2 cellular contexts compared by ENCODE assay signal in the genomic region with DNA sequence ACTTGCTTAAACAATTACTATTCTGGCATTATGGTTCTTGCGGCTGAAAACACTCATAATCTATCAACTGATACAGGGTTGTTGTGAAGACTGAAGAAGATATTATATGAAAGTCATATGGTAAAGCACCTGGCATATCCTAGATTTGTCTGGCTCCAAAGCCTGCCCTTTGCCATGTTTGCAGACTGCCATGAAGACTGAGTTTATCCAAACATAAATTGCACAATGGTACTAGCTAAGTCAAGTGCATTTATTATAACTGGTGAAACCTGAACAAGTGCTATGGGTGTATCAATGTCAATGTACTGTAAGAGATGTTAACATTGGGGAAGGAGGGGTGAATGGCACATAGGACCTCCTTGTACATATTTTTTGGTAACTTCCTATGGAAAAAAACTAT.
TF ChIP-seq lines count a peak whose summit lies in the region.

No MANE protein-coding gene starts in this region.

TF ChIP-seq in liver, 16 proteins besides CTCF, POLR2A, EP300 and RAD21:
- peak; percentile 49 to 75 for TF ChIP-seq HNF4A (conservative IDR thresholded peaks at IDR 0.05)
- peak in 1 of 2 donors; percentile 74 for TF ChIP-seq RXRA (IDR thresholded peaks at IDR 0.05)
- TF ChIP-seq FOXA1 (IDR thresholded peaks at IDR 0.05) = no peak
- peak; percentile 45 for TF ChIP-seq FOXA2 (IDR thresholded peaks at IDR 0.05)
- TF ChIP-seq YY1 (IDR thresholded peaks at IDR 0.05) = peak; percentile 91
- TF ChIP-seq, protein P1, sequence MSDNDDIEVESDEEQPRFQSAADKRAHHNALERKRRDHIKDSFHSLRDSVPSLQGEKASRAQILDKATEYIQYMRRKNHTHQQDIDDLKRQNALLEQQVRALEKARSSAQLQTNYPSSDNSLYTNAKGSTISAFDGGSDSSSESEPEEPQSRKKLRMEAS (IDR thresholded peaks at IDR 0.05) = peak; percentile 6
- no peak for TF ChIP-seq SP1 (IDR thresholded peaks at IDR 0.05)
TF ChIP-seq in liver: peak in this region for 5.

TF ChIP-seq in HepG2, 621 proteins besides CTCF, POLR2A, EP300 and RAD21:
- TF ChIP-seq, protein P2, sequence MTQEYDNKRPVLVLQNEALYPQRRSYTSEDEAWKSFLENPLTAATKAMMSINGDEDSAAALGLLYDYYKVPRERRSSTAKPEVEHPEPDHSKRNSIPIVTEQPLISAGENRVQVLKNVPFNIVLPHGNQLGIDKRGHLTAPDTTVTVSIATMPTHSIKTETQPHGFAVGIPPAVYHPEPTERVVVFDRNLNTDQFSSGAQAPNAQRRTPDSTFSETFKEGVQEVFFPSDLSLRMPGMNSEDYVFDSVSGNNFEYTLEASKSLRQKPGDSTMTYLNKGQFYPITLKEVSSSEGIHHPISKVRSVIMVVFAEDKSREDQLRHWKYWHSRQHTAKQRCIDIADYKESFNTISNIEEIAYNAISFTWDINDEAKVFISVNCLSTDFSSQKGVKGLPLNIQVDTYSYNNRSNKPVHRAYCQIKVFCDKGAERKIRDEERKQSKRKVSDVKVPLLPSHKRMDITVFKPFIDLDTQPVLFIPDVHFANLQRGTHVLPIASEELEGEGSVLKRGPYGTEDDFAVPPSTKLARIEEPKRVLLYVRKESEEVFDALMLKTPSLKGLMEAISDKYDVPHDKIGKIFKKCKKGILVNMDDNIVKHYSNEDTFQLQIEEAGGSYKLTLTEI (CRISPR knock-in tag; conservative IDR thresholded peaks at IDR 0.05) = no peak
- TF ChIP-seq ZBTB21 (CRISPR knock-in tag; IDR thresholded peaks at IDR 0.05) (no peak), ZNF614 (CRISPR knock-in tag; IDR thresholded peaks at IDR 0.05; ENCODE audit: borderline replicate concordance) (no peak), STAG1 (CRISPR knock-in tag; IDR thresholded peaks at IDR 0.05) (no peak), HCFC1 (IDR thresholded peaks at IDR 0.05; ENCODE audit: low read depth, low read length) (no peak), CBFB (CRISPR knock-in tag; IDR thresholded peaks at IDR 0.05) (no peak), MATR3 (CRISPR knock-in tag; IDR thresholded peaks at IDR 0.05) (no peak), REXO4 (CRISPR knock-in tag; IDR thresholded peaks at IDR 0.05; ENCODE audit: borderline replicate concordance) (no peak), PAWR (CRISPR knock-in tag; IDR thresholded peaks at IDR 0.05; ENCODE audit: borderline replicate concordance) (no peak), RXRB (CRISPR knock-in tag; IDR thresholded peaks at IDR 0.05; ENCODE audit: borderline replicate concordance) (no peak), ZNF354B (CRISPR knock-in tag; IDR thresholded peaks at IDR 0.05) (no peak)
- TF ChIP-seq, protein P3, sequence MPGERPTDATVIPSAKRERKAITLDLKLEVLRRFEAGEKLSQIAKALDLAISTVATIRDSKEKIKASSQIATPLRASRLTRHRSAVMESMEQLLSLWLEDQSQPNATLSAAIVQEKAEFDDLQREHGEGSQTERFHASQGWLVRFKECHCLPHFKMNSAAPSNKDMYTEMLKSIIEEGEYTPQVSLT (CRISPR knock-in tag; IDR thresholded peaks at IDR 0.05; ENCODE audit: borderline replicate concordance, low read depth) = no peak
- TF ChIP-seq, protein P4, sequence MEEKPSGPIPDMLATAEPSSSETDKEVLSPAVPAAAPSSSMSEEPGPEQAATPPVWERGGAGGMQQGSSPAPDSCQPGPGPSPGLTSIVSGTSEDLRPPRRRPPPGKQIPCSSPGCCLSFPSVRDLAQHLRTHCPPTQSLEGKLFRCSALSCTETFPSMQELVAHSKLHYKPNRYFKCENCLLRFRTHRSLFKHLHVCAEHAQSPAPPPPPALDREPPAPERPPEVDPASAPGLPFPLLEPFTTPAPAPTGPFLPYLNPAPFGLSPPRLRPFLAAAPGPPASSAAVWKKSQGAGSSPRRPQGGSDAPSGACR (CRISPR knock-in tag; IDR thresholded peaks at IDR 0.05) = no peak
- TF ChIP-seq, protein P5, sequence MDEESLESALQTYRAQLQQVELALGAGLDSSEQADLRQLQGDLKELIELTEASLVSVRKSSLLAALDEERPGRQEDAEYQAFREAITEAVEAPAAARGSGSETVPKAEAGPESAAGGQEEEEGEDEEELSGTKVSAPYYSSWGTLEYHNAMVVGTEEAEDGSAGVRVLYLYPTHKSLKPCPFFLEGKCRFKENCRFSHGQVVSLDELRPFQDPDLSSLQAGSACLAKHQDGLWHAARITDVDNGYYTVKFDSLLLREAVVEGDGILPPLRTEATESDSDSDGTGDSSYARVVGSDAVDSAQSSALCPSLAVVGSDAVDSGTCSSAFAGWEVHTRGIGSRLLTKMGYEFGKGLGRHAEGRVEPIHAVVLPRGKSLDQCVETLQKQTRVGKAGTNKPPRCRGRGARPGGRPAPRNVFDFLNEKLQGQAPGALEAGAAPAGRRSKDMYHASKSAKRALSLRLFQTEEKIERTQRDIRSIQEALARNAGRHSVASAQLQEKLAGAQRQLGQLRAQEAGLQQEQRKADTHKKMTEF (CRISPR knock-in tag; IDR thresholded peaks at IDR 0.05) = no peak
- TF ChIP-seq, protein P6, sequence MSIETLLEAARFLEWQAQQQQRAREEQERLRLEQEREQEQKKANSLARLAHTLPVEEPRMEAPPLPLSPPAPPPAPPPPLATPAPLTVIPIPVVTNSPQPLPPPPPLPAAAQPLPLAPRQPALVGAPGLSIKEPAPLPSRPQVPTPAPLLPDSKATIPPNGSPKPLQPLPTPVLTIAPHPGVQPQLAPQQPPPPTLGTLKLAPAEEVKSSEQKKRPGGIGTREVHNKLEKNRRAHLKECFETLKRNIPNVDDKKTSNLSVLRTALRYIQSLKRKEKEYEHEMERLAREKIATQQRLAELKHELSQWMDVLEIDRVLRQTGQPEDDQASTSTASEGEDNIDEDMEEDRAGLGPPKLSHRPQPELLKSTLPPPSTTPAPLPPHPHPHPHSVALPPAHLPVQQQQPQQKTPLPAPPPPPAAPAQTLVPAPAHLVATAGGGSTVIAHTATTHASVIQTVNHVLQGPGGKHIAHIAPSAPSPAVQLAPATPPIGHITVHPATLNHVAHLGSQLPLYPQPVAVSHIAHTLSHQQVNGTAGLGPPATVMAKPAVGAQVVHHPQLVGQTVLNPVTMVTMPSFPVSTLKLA (IDR thresholded peaks at IDR 0.05) = no peak
